1 cellular context compared by ENCODE assay signal in genomic region chr6:166691199-166691598, GRCh38.
TF ChIP-seq lines count a peak whose summit lies in the region.

No MANE protein-coding gene starts in this region.

TF ChIP-seq in SK-N-SH, 30 proteins besides CTCF, POLR2A, EP300 and RAD21 (continued from another document):
- TF ChIP-seq FOSL2 (IDR thresholded peaks at IDR 0.05; ENCODE audit: borderline replicate concordance, low read depth): peak; percentile 59; the same call in 1 of the 2 replicates
- TF ChIP-seq SIN3A (IDR thresholded peaks at IDR 0.05; ENCODE audit: borderline replicate concordance, low read depth, low read length): no peak
- no peak for TF ChIP-seq GATA2 (CRISPR knock-in tag; IDR thresholded peaks at IDR 0.05)
- TF ChIP-seq TCF12 (IDR thresholded peaks at IDR 0.05): peak; percentile 49
- no peak for TF ChIP-seq YY1 (IDR thresholded peaks at IDR 0.05; ENCODE audit: low read depth)
- TF ChIP-seq RFX5 (IDR thresholded peaks at IDR 0.05; ENCODE audit: low read length): no peak
- no peak for TF ChIP-seq IRF3 (IDR thresholded peaks at IDR 0.05; ENCODE audit: low read depth, low read length)
- no peak for TF ChIP-seq USF2 (IDR thresholded peaks at IDR 0.05; ENCODE audit: borderline replicate concordance, low read depth, low read length)
- TF ChIP-seq NRF1 (IDR thresholded peaks at IDR 0.05; ENCODE audit: low read depth, low read length): no peak
- no peak for TF ChIP-seq GABPA (IDR thresholded peaks at IDR 0.05; ENCODE audit: low read depth)
